Comparison of ENCODE assay signal across 8 cellular contexts in genomic region chr1:168084396-168085231, GRCh38. TPM values are rescaled to one million over a fixed set of nuclear protein-coding genes. Genes with fewer than 3 reads are reported as not detected.
DNase-seq lines count a peak whose midpoint lies in the region; ATAC-seq, FAIRE-seq and TF ChIP-seq lines count a peak whose summit lies in the region.

No MANE protein-coding gene starts in this region.

- H3K4me3 ChIP-seq in cardiac fibroblast (replicated peaks in 1 of 2; ENCODE audit: low read depth in 2 of 2, low read length in 2 of 2) (no peak overlapping the region), HepG2 (replicated peaks in 1 of 3; ENCODE audit: insufficient read depth in 1 of 3, low read depth in 2 of 3, low read length in 3 of 3) (no peak overlapping the region; a peak in 1 of 6 replicates)

- no peak overlapping the region for H2AFZ ChIP-seq in HepG2 (ENCODE audit: low read length)

- peak; percentile 23; the same call in 1 of the 2 replicates for TF ChIP-seq RAD21 in HepG2 (CRISPR knock-in tag; IDR thresholded peaks at IDR 0.05)

- H3K4me1 ChIP-seq in HepG2 (ENCODE audit: insufficient read depth, low read length) = peaks cover 6% of the 10 kb centered on the region; the same call in 1 of the 2 replicates

- no peaks in the 10 kb centered on the region for H3K79me2 ChIP-seq in HepG2 (ENCODE audit: insufficient read depth, low read length)

- H4K20me1 ChIP-seq in HepG2 (ENCODE audit: insufficient read depth, low read length) = no peaks in the 10 kb centered on the region

- H3K36me3 ChIP-seq in HepG2 (replicated peaks in 1 of 2; ENCODE audit: control insufficient read depth in 1 of 2, insufficient read depth in 2 of 2, low read length in 2 of 2) = no peaks in the 10 kb centered on the region

- in situ Hi-C loops in HepG2 (cut with HindIII; ENCODE audit: extremely low pct_ligation_motif_present, low pct_unique_long_range_greater_than_20kb) = no loop called here

- no TSS peak for BruUV-seq in HepG2 (replicated peaks; lab: Mats Ljungman, UMichigan)

- H3K4me2 ChIP-seq in HepG2 (ENCODE audit: low read depth, low read length) = peak overlapping the region; percentile 29; the same call in 1 of the 2 replicates

- H3K9ac ChIP-seq in HepG2 (ENCODE audit: insufficient read depth, low read depth, low read length) = no peak overlapping the region

- DNase-seq in NCI-H524 (lab: John Stamatoyannopoulos, UW) (peak; percentile 7 to 45), NCI-H524 treated with DMSO at 0.1 percent for 48 hours (lab: John Stamatoyannopoulos, UW) (no peak), LHCN-M2 (ENCODE audit: low read depth) (peak; percentile 14), cardiac fibroblast (ENCODE audit: low read depth in 2 of 2) (peak; percentile 67 to 70), HepG2 (ENCODE audit: low spot score) (peak; percentile 11)
- peak in 3 of 4 experiments; percentile 18 to 49 (median 35) for DNase-seq in activated CD4-positive, CD25-positive, alpha-beta regulatory T cell (lab: John Stamatoyannopoulos, UW)
- DNase-seq in stimulated activated CD8-positive, alpha-beta memory T cell treated with anti-CD3 and anti-CD28 coated beads, Interleukin-12 subunit alpha, Interleukin-12 subunit beta, amount 100 ng/mL, for 4 hours (ENCODE audit: low read depth) = peak; percentile 24

- no peak overlapping the region for H3K27ac ChIP-seq in HepG2 (ENCODE audit: extremely low read length, insufficient read depth, low read length)

- TF ChIP-seq CTCF in cardiac fibroblast (IDR thresholded peaks at IDR 0.05; ENCODE audit: low read depth, low read length) (peak; percentile 95), HepG2 (CRISPR knock-in tag; IDR thresholded peaks at IDR 0.05) (peak; percentile 79)

- POLR2A ChIA-PET in HepG2 (lab: Yijun Ruan, JAX) = no interaction called here

- H3K9me3 ChIP-seq in HepG2 (ENCODE audit: low read length) = no peaks in the 10 kb centered on the region

- TF ChIP-seq POLR2A in HepG2 (IDR thresholded peaks at IDR 0.05; ENCODE audit: insufficient read depth in 1 of 2, low read depth in 2 of 2, low read length in 2 of 2) = no peak

- no peak for TF ChIP-seq EP300 in HepG2 (IDR thresholded peaks at IDR 0.05; ENCODE audit: low read depth in 2 of 2, low read length in 2 of 2)
- TF ChIP-seq EP300 in HepG2 (CRISPR knock-in tag; IDR thresholded peaks at IDR 0.05; ENCODE audit: borderline replicate concordance) = no peak

- FAIRE-seq in HepG2 (lab: Jason Lieb, UNC) = no peak

- 35% methylated on average over 13 of the region's 13 CpGs for WGBS in HepG2 (ENCODE audit: low lambda C conversion rate)

- intact Hi-C loops in HepG2 (cut with micrococcal nuclease; ENCODE audit: unreplicated experiment) = no loop called here

- H3K27me3 ChIP-seq in HepG2 (ENCODE audit: control insufficient read depth in 1 of 2, insufficient read depth in 2 of 2, low read length in 2 of 2) = no peaks in the 10 kb centered on the region

- CTCF ChIA-PET in HepG2 (lab: Yijun Ruan, JAX; ENCODE audit: low intra/inter-chr PET ratio, low total read pairs) = no interaction called here

- peak; percentile 79 for ATAC-seq in HepG2
- ATAC-seq in GM21515 (IDR thresholded peaks at IDR 0.05; ENCODE audit: unreplicated experiment) = no peak

TF ChIP-seq in HepG2, 621 proteins besides CTCF, POLR2A, EP300 and RAD21:
- TF ChIP-seq TP53 (CRISPR knock-in tag; conservative IDR thresholded peaks at IDR 0.05) (0 out of 2 replicates have a peak, but pooled peaks have one; percentile 29), ZFX (CRISPR knock-in tag; IDR thresholded peaks at IDR 0.05; ENCODE audit: low read depth) (peak; percentile 15; the same call in 1 of the 2 replicates), ZNF740 (CRISPR knock-in tag; IDR thresholded peaks at IDR 0.05) (no peak), NFE2L2 (IDR thresholded peaks at IDR 0.05; ENCODE audit: low read length) (peak; percentile 69), KDM2A (CRISPR knock-in tag; IDR thresholded peaks at IDR 0.05; ENCODE audit: borderline replicate concordance, low read depth) (peak; percentile 42; the same call in 1 of the 2 replicates), ZNF501 (CRISPR knock-in tag; IDR thresholded peaks at IDR 0.05) (no peak), STAG1 (CRISPR knock-in tag; IDR thresholded peaks at IDR 0.05) (peak; percentile 43)

RNA-seq across cellular contexts. Expression of gene GPR161, which starts 52.1 kb away (rescaled TPM):
- total RNA-seq in LHCN-M2 (2014; rRNA removed) (12.7 and 17.9 TPM in 2 replicates), HepG2 (2016; rRNA removed; fragmentation: Illumina TruSeq; extraction: Trizol) (0.08 and 0.35 TPM in 2 replicates)
- polyA plus RNA-seq in LHCN-M2 (2012) = 11.8 TPM
- 0.30 and 0.35 TPM in 2 replicates for total RNA-seq in HepG2 (2016; cell fraction: cytosol; rRNA removed; fragmentation: Illumina TruSeq; extraction: Trizol; ENCODE audit: low read depth)
- total RNA-seq in HepG2 (2016; cell fraction: insoluble cytoplasmic fraction; rRNA removed; fragmentation: Illumina TruSeq; extraction: Trizol) = 0.09 and 0.15 TPM in 2 replicates
- 0.22 and 0.28 TPM in 2 replicates for total RNA-seq in HepG2 (2016; cell fraction: membrane; rRNA removed; fragmentation: Illumina TruSeq; extraction: Trizol)
- total RNA-seq in HepG2 (2016; cell fraction: nucleus; rRNA removed; fragmentation: Illumina TruSeq; extraction: Trizol) = 0.06 and 0.19 TPM in 2 replicates
- polyA plus RNA-seq in HepG2 (2011; rRNA removed) = 0.13 TPM in 2 replicates
- polyA plus RNA-seq in HepG2 (2011; cell fraction: cytosol; rRNA removed) = 0.12 TPM in 2 replicates
- 0.08 and 0.23 TPM in 2 replicates for polyA plus RNA-seq in HepG2 (2011; cell fraction: nucleus; rRNA removed)
- polyA plus RNA-seq in HepG2 (2012) = 0.09 and 0.11 TPM in 2 replicates
- polyA plus RNA-seq in HepG2 (2016; cell fraction: cytosol; fragmentation: Illumina TruSeq; extraction: Trizol; ENCODE audit: low read depth) = 0.26 TPM in 2 replicates
- polyA plus RNA-seq in HepG2 (2016; cell fraction: insoluble cytoplasmic fraction; fragmentation: Illumina TruSeq; extraction: Trizol; ENCODE audit: low read depth) = 0.08 and 0.23 TPM in 2 replicates
- polyA plus RNA-seq in HepG2 (2016; cell fraction: membrane; fragmentation: Illumina TruSeq; extraction: Trizol; ENCODE audit: low read depth) = 0.13 and 0.23 TPM in 2 replicates
- 0.21 and 0.25 TPM in 2 replicates for polyA plus RNA-seq in HepG2 (2016; cell fraction: nucleus; fragmentation: Illumina TruSeq; extraction: Trizol; ENCODE audit: insufficient read depth, low read depth)
- polyA minus RNA-seq in HepG2 (2011; rRNA and poly(A)+ RNA removed; ENCODE audit: low replicate concordance) = 1.1 and 15.7 TPM in 2 replicates
- 0.59 TPM in 1 of 2 replicates, not detected in the other for polyA minus RNA-seq in HepG2 (2011; cell fraction: cytosol; rRNA and poly(A)+ RNA removed)
- polyA minus RNA-seq in HepG2 (2011; cell fraction: nucleus; rRNA and poly(A)+ RNA removed) = 0.26 and 0.37 TPM in 2 replicates

Comparison
In these comparisons a context has a peak if more than half of its experiments do, and no peak if none do; other contexts are left out.
1. RNA of gene GPR161, which starts 52.1 kb away (total RNA-seq): 12.7 to 17.9 TPM in LHCN-M2; 0.06 to 0.35 TPM in HepG2; every median in the first group is over 10 times any median in the second.